ENCODE assay signal across 16 cellular contexts in the genomic region with DNA sequence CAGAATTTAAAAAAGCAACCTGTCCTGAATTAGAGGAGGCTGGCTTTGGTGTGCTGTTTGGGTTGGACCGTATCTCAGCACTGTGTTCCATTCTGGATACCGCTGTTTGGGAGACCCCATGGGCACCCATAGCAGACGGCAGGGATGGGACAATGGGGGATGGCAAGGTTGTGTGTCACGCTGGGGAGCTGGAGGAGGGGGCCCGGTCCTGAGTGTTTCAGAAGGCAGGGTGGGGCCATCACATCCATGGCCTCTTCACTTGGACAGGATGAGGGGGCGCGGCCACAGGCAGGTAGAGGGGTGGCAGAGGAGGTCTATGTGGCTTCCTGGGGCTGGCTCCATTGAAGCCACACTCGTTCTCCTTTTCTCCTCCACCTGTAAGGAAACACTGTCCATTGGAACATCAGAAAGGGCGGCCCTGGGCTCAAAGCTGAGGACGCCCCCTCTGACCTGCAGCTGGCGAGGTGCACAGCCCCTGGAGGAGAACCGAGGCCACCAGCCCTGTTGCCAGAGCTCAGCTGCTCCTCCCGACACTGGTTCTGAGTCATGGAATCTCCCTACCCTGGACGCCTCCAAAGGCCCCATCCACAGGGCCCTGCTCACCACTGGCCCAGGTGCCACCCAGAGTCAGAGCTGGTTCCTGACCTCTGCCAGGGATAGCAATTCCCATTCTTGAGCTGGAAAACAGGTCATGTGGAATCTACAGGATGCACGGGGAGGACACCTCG.
DNase-seq lines count a peak whose midpoint lies in the region; ATAC-seq and TF ChIP-seq lines count a peak whose summit lies in the region.
"Had no signal": no experiment of that assay in that cellular context is flagged by ENCODE, and none has a peak within 500 bp of the region (broad histone marks: within the 10 kb centered on the region; RNA-seq: fewer than 3 reads in every experiment).

No MANE protein-coding gene starts in this region.

- CTCF ChIA-PET in activated CD8-positive, alpha-beta memory T cell treated with anti-CD3 and anti-CD28 coated beads, Interleukin-2, amount 10 ng/mL, durations not matched to agents 7 days and 5 days (lab: Charles Lee), result no interaction called here

- no peaks in the 10 kb centered on the region for H3K36me3 Mint-ChIP-seq in activated CD8-positive, alpha-beta memory T cell treated with anti-CD3 and anti-CD28 coated beads, Interleukin-2, amount 10 ng/mL, durations not matched to agents 7 days and 5 days
- no peaks in the 10 kb centered on the region for H3K36me3 Mint-ChIP-seq in chondrocyte (ENCODE audit: low read depth)
- no peaks in the 10 kb centered on the region for H3K36me3 Mint-ChIP-seq in activated CD4-positive, alpha-beta T cell treated with anti-CD3 and anti-CD28 coated beads, Interleukin-2, amount 10 ng/mL, durations not matched to agents 24 days and 14 days (ENCODE audit: low read depth)

- H3K27ac ChIP-seq in ascending aorta, result no peak overlapping the region
- H3K27ac ChIP-seq: 22Rv1 had no signal

- no peak overlapping the region for H3K4me3 Mint-ChIP-seq in activated CD8-positive, alpha-beta memory T cell treated with anti-CD3 and anti-CD28 coated beads, Interleukin-2, amount 10 ng/mL, durations not matched to agents 7 days and 5 days
- H3K4me3 Mint-ChIP-seq in chondrocyte (ENCODE audit: unreplicated experiment), result no peak overlapping the region
- H3K4me3 Mint-ChIP-seq in activated CD4-positive, alpha-beta T cell treated with anti-CD3 and anti-CD28 coated beads, Interleukin-2, amount 10 ng/mL, durations not matched to agents 24 days and 14 days, result no peak overlapping the region
- H3K4me3 Mint-ChIP-seq: CD4-positive, alpha-beta T cell; HFFc6 had no signal

- H3K36me3 ChIP-seq in ascending aorta, result no peaks in the 10 kb centered on the region

- no peak overlapping the region for H3K27ac Mint-ChIP-seq in activated CD8-positive, alpha-beta memory T cell treated with anti-CD3 and anti-CD28 coated beads, Interleukin-2, amount 10 ng/mL, durations not matched to agents 7 days and 5 days
- no peak overlapping the region for H3K27ac Mint-ChIP-seq in chondrocyte (ENCODE audit: unreplicated experiment)
- no peak overlapping the region for H3K27ac Mint-ChIP-seq in activated CD4-positive, alpha-beta T cell treated with anti-CD3 and anti-CD28 coated beads, Interleukin-2, amount 10 ng/mL, durations not matched to agents 24 days and 14 days
- H3K27ac Mint-ChIP-seq: CD4-positive, alpha-beta T cell; HFFc6; IgD-negative memory B cell had no signal

- peaks cover 0 to 4% of the 10 kb centered on the region in 2 donors for H3K9me3 ChIP-seq in ascending aorta

- no peak for ATAC-seq in activated CD8-positive, alpha-beta memory T cell treated with anti-CD3 and anti-CD28 coated beads, Interleukin-2, amount 10 ng/mL, durations not matched to agents 7 days and 5 days

- peaks cover 5% of the 10 kb centered on the region for H3K9me3 Mint-ChIP-seq in activated CD8-positive, alpha-beta memory T cell treated with anti-CD3 and anti-CD28 coated beads, Interleukin-2, amount 10 ng/mL, durations not matched to agents 7 days and 5 days (ENCODE audit: low read depth)
- peaks cover 18% of the 10 kb centered on the region for H3K9me3 Mint-ChIP-seq in chondrocyte (ENCODE audit: low read depth)
- H3K9me3 Mint-ChIP-seq in activated CD4-positive, alpha-beta T cell treated with anti-CD3 and anti-CD28 coated beads, Interleukin-2, amount 10 ng/mL, durations not matched to agents 24 days and 14 days, result no peaks in the 10 kb centered on the region
- H3K9me3 Mint-ChIP-seq: CD4-positive, alpha-beta T cell had no signal

- no peaks in the 10 kb centered on the region for H3K27me3 ChIP-seq in ascending aorta

- peak; percentile 7 for DNase-seq in activated CD8-positive, alpha-beta memory T cell treated with anti-CD3 and anti-CD28 coated beads, Interleukin-2, amount 50 U/mL, for 4 hours
- no peak for DNase-seq in activated CD8-positive, alpha-beta memory T cell treated with anti-CD3 and anti-CD28 coated beads, Interleukin-2, amount 10 ng/mL, durations not matched to agents 7 days and 5 days
- DNase-seq in chondrocyte (ENCODE audit: low spot score) (peak; percentile 59), islet precursor cell (peak; percentile 34), ascending aorta (ENCODE audit: low spot score in 2 of 2) (no peak)
- DNase-seq in activated CD4-positive, alpha-beta T cell treated with anti-CD3 and anti-CD28 coated beads, Interleukin-2, amount 10 ng/mL, durations not matched to agents 24 days and 14 days, result no peak
- no peak for DNase-seq in activated naive CD4-positive, alpha-beta T cell (lab: John Stamatoyannopoulos, UW)
- DNase-seq: CD4-positive, alpha-beta T cell; COR-L47; DMS153; DND-41; GF-D8; HCEC 1CT; HFFc6 had no signal

- H3K4me1 ChIP-seq in ascending aorta, result no peaks in the 10 kb centered on the region

- H3K27me3 Mint-ChIP-seq in activated CD8-positive, alpha-beta memory T cell treated with anti-CD3 and anti-CD28 coated beads, Interleukin-2, amount 10 ng/mL, durations not matched to agents 7 days and 5 days, result no peaks in the 10 kb centered on the region
- H3K27me3 Mint-ChIP-seq in chondrocyte (ENCODE audit: low read depth), result no peaks in the 10 kb centered on the region
- no peaks in the 10 kb centered on the region for H3K27me3 Mint-ChIP-seq in activated CD4-positive, alpha-beta T cell treated with anti-CD3 and anti-CD28 coated beads, Interleukin-2, amount 10 ng/mL, durations not matched to agents 24 days and 14 days
- H3K27me3 Mint-ChIP-seq: CD4-positive, alpha-beta T cell had no signal

- intact Hi-C loops in activated CD4-positive, alpha-beta T cell treated with anti-CD3 and anti-CD28 coated beads, Interleukin-2, amount 10 ng/mL, durations not matched to agents 24 days and 14 days (cut with micrococcal nuclease), result no loop called here
- intact Hi-C loops in ascending aorta (cut with DNase I), result no loop called here

- H3K4me1 Mint-ChIP-seq in activated CD8-positive, alpha-beta memory T cell treated with anti-CD3 and anti-CD28 coated beads, Interleukin-2, amount 10 ng/mL, durations not matched to agents 7 days and 5 days, result peaks cover 12% of the 10 kb centered on the region
- no peaks in the 10 kb centered on the region for H3K4me1 Mint-ChIP-seq in chondrocyte (ENCODE audit: low read depth)
- peaks cover 3% of the 10 kb centered on the region for H3K4me1 Mint-ChIP-seq in activated CD4-positive, alpha-beta T cell treated with anti-CD3 and anti-CD28 coated beads, Interleukin-2, amount 10 ng/mL, durations not matched to agents 24 days and 14 days

- no peak overlapping the region for H3K4me3 ChIP-seq in ascending aorta

- TF ChIP-seq CTCF in chondrocyte (IDR thresholded peaks at IDR 0.05) (no peak), ascending aorta (IDR thresholded peaks at IDR 0.05) (no peak)

Comparison
In these comparisons a context has a peak if more than half of its experiments do, and no peak if none do; other contexts are left out.
1. DNase-seq: peak in activated CD8-positive, alpha-beta memory T cell treated with anti-CD3 and anti-CD28 coated beads, Interleukin-2, amount 50 U/mL, for 4 hours (single experiment), chondrocyte (single experiment) and islet precursor cell (single experiment); none in activated CD8-positive, alpha-beta memory T cell treated with anti-CD3 and anti-CD28 coated beads, Interleukin-2, amount 10 ng/mL, durations not matched to agents 7 days and 5 days (single experiment), activated CD4-positive, alpha-beta T cell treated with anti-CD3 and anti-CD28 coated beads, Interleukin-2, amount 10 ng/mL, durations not matched to agents 24 days and 14 days (single experiment), activated naive CD4-positive, alpha-beta T cell (0 of 4) and ascending aorta (0 of 2).